ENCODE assay signal across 8 cellular contexts in the genomic region with DNA sequence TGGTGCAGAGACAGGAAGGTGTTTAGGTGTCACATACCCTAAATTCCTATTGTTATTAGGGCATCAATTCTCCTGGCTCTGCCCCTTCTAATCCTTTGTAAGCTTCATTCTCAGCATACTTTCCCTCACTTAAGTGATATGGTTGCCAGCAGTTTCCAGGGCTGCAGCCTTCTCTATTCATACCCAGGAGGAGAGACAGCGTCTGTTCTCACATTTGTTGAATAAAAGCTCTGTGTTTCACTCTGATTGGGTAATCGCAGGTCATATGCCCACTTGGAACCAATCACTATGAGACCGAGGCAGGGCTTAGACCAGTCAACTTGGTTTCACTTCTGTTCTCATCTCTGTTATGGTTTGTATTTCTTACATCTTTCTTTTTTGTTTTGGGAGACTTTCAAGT.
A peak's percentile ranks its signal among the peaks of the same experiment; 100 is the strongest.
DNase-seq lines count a peak whose midpoint lies in the region; ATAC-seq lines count a peak whose summit lies in the region.

No MANE protein-coding gene starts in this region.

- DNase-seq in AG20443 (ENCODE audit: low spot score) (peak; percentile 88), RKO (ENCODE audit: low spot score) (peak; percentile 88), epidermal melanocyte (ENCODE audit: insufficient read length, low spot score) (peak; percentile 64), midbrain (lab: John Stamatoyannopoulos, UW) (peak; percentile 93), ureter (ENCODE audit: low spot score) (peak; percentile 57)

- ATAC-seq in GM18870 (IDR thresholded peaks at IDR 0.05; ENCODE audit: unreplicated experiment) (peak; percentile 96), HG03175 (IDR thresholded peaks at IDR 0.05; ENCODE audit: unreplicated experiment) (peak; percentile 94), HG03571 (IDR thresholded peaks at IDR 0.05; ENCODE audit: unreplicated experiment) (no peak)
